Comparison of ENCODE assay signal across 22 cellular contexts in the genomic region with DNA sequence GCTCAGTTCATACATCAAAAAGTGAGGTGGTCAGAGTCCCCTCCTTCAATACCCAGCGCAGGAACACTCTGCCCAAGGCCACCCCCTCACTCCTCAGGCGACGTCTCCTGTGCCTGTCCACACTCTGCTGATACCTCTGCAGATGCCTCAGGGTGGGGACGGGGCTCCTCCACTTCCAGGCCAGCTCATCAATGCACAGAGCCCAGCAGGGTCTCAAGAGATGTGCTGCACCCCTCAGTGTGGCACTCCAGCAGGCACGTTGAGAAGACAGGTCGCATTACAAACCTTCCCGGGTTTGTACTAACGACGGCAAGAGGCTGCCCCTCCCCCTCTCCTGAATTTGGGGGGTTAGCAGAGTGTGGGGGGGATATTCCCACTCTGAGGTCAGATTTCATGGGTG.
DNase-seq lines count a peak whose midpoint lies in the region; ATAC-seq, FAIRE-seq and TF ChIP-seq lines count a peak whose summit lies in the region.
"Had no signal": no experiment of that assay in that cellular context is flagged by ENCODE, and none has a peak within 500 bp of the region (broad histone marks: within the 10 kb centered on the region; RNA-seq: fewer than 3 reads in every experiment).

No MANE protein-coding gene starts in this region.

- H3K27ac ChIP-seq in H9 (ENCODE audit: insufficient read length, low read depth, low read length) (no peak overlapping the region), H1 (ENCODE audit: low read depth, low read length) (no peak overlapping the region), spleen (no peak overlapping the region)
- H3K27ac ChIP-seq: C4-2B had no signal

- no peak overlapping the region for H3K56ac ChIP-seq in H9 (ENCODE audit: insufficient read length, low read depth, low read length)
- no peak overlapping the region for H3K56ac ChIP-seq in H1 (replicated peaks; ENCODE audit: insufficient read length, low read depth, low read length)

- no peak for TF ChIP-seq EP300 in H1 (IDR thresholded peaks at IDR 0.05; ENCODE audit: borderline replicate concordance in 1 of 2, low read depth in 2 of 2, low read length in 2 of 2)

- H2AK5ac ChIP-seq in H9 (ENCODE audit: insufficient read length, low read length) (no peak overlapping the region), H1 (ENCODE audit: low read depth, low read length) (no peak overlapping the region)

- H3K79me1 ChIP-seq in H9 (ENCODE audit: insufficient read depth, low read depth, low read length, poor library complexity, severe bottlenecking) (no peaks in the 10 kb centered on the region), H1 (ENCODE audit: low read depth, low read length) (no peaks in the 10 kb centered on the region)

- no peak overlapping the region for H2BK120ac ChIP-seq in H9 (ENCODE audit: low read depth, low read length, poor library complexity, severe bottlenecking)
- H2BK120ac ChIP-seq in H1 (replicated peaks; ENCODE audit: low read depth, low read length), result no peak overlapping the region

- H3K27ac Mint-ChIP-seq in H9, result peak overlapping the region; percentile 12 to 44 (median 39); a peak in 2 of 7 replicates
- no peak overlapping the region for H3K27ac Mint-ChIP-seq in stimulated activated naive CD8-positive, alpha-beta T cell treated with anti-CD3 and anti-CD28 coated beads, Interleukin-15, amount 100 ng/mL, for 72 hours
- H3K27ac Mint-ChIP-seq: B cell; CD4-positive, alpha-beta memory T cell; HFFc6 had no signal

- H2BK12ac ChIP-seq in H9 (ENCODE audit: insufficient read length, low read depth, low read length), result no peak overlapping the region
- H2BK12ac ChIP-seq in H1 (ENCODE audit: low read depth, low read length), result peak overlapping the region; percentile 72

- peak overlapping the region in 1 of 2 experiments; percentile 16; a peak in 2 of 5 replicates for H3K4me3 Mint-ChIP-seq in H9
- H3K4me3 Mint-ChIP-seq in stimulated activated naive CD8-positive, alpha-beta T cell treated with anti-CD3 and anti-CD28 coated beads, Interleukin-15, amount 100 ng/mL, for 72 hours, result no peak overlapping the region
- H3K4me3 Mint-ChIP-seq: B cell; CD4-positive, alpha-beta memory T cell; HFFc6 had no signal

- no peaks in the 10 kb centered on the region for H4K20me1 ChIP-seq in H9 (ENCODE audit: control insufficient read depth, insufficient read depth, insufficient read length)
- H4K20me1 ChIP-seq in H1 (replicated peaks in 1 of 2; ENCODE audit: control insufficient read depth in 1 of 2, insufficient read depth in 2 of 2, low read length in 2 of 2), result no peaks in the 10 kb centered on the region

- no peak for FAIRE-seq in H1 (lab: Jason Lieb, UNC)
- FAIRE-seq: A204.1, D721Med, G401.6, GM12891, HepG2 had no signal

- TF ChIP-seq CTCF in BE2C (IDR thresholded peaks at IDR 0.05; ENCODE audit: low read depth, low read length), result no peak
- TF ChIP-seq CTCF in H9 (conservative IDR thresholded peaks at IDR 0.05), result no peak
- no peak for TF ChIP-seq CTCF in H1 (IDR thresholded peaks at IDR 0.05; ENCODE audit: control extremely low read depth in 1 of 3, insufficient read depth in 1 of 3, low read depth in 1 of 3, low read length in 3 of 3)
- TF ChIP-seq CTCF in spleen (IDR thresholded peaks at IDR 0.05 in 8 of 11, conservative IDR thresholded peaks at IDR 0.05 in 3 of 11), result no peak

- no peaks in the 10 kb centered on the region; a peak in 1 of 5 replicates for H3K9me3 Mint-ChIP-seq in H9
- H3K9me3 Mint-ChIP-seq in stimulated activated naive CD8-positive, alpha-beta T cell treated with anti-CD3 and anti-CD28 coated beads, Interleukin-15, amount 100 ng/mL, for 72 hours, result no peaks in the 10 kb centered on the region
- H3K9me3 Mint-ChIP-seq: HFFc6 had no signal

- H4K5ac ChIP-seq in H9 (ENCODE audit: insufficient read length, low read depth, low read length) (no peak overlapping the region), H1 (ENCODE audit: insufficient read length, low read depth, low read length) (no peak overlapping the region)

- H2BK20ac ChIP-seq in H9 (ENCODE audit: low read depth, low read length, poor library complexity, severe bottlenecking), result no peak overlapping the region
- peak overlapping the region; percentile 95; the same call in 1 of the 2 replicates for H2BK20ac ChIP-seq in H1 (ENCODE audit: low read length)

- no peak overlapping the region for H3K9ac ChIP-seq in H9 (ENCODE audit: extremely low read depth, insufficient read length, low read length)
- no peak overlapping the region for H3K9ac ChIP-seq in H1 (replicated peaks in 1 of 4; ENCODE audit: extremely low read depth in 1 of 4, low read depth in 3 of 4, low read length in 3 of 4)

- no peak for TF ChIP-seq RAD21 in H1 (IDR thresholded peaks at IDR 0.05 in 1 of 2, conservative IDR thresholded peaks at IDR 0.05 in 1 of 2; ENCODE audit: low read depth in 2 of 2, low read length in 2 of 2)

- CTCF ChIA-PET in H1 (lab: Charles Lee; ENCODE audit: partially characterized antibody), result interaction anchor here (0.6 kb wide), 1 partner anchor 480 kb away, joined by 3 read pairs; no protein-coding TSS in a partner anchor

- no peaks in the 10 kb centered on the region for H3K4me1 ChIP-seq in BE2C
- H3K4me1 ChIP-seq in H9 (ENCODE audit: insufficient read depth, low read length), result peaks cover 8% of the 10 kb centered on the region; the same call in 1 of the 2 replicates
- peaks cover 8 to 40% (median 33%) of the 10 kb centered on the region in 4 experiments for H3K4me1 ChIP-seq in H1 (replicated peaks in 1 of 4; ENCODE audit: control insufficient read depth in 3 of 4, insufficient read depth in 4 of 4, low read length in 3 of 4)
- H3K4me1 ChIP-seq in spleen, result peaks cover 16 to 56% (median 32%) of the 10 kb centered on the region in 6 donors

- ATAC-seq in GM18498 (IDR thresholded peaks at IDR 0.05; ENCODE audit: unreplicated experiment), result no peak
- no peak for ATAC-seq in GM19395 (IDR thresholded peaks at IDR 0.05; ENCODE audit: unreplicated experiment)
- ATAC-seq in stimulated activated naive CD8-positive, alpha-beta T cell treated with anti-CD3 and anti-CD28 coated beads, Interleukin-15, amount 100 ng/mL, for 72 hours, result no peak

- no peak overlapping the region for H3K23ac ChIP-seq in H9 (ENCODE audit: insufficient read length, low read depth, low read length)
- no peak overlapping the region for H3K23ac ChIP-seq in H1 (ENCODE audit: insufficient read length)

- H2BK15ac ChIP-seq in H9 (ENCODE audit: low read depth, low read length) (no peak overlapping the region), H1 (ENCODE audit: low read length) (peak overlapping the region; percentile 3; the same call in 1 of the 2 replicates)

- POLR2A ChIA-PET in H1 (lab: Charles Lee; ENCODE audit: partially characterized antibody), result no interaction called here

- H3K79me2 ChIP-seq in H9 (ENCODE audit: insufficient read depth, low read length) (no peaks in the 10 kb centered on the region), H1 (ENCODE audit: control insufficient read depth in 1 of 2, insufficient read depth in 2 of 2, low read length in 2 of 2) (no peaks in the 10 kb centered on the region)

- H3K27me3 Mint-ChIP-seq in H9 (ENCODE audit: low read depth), result peaks cover 5% of the 10 kb centered on the region
- H3K27me3 Mint-ChIP-seq in stimulated activated naive CD8-positive, alpha-beta T cell treated with anti-CD3 and anti-CD28 coated beads, Interleukin-15, amount 100 ng/mL, for 72 hours, result peaks cover 4% of the 10 kb centered on the region

- H3K4ac ChIP-seq in H9 (ENCODE audit: low read depth, low read length), result no peak overlapping the region
- no peak overlapping the region for H3K4ac ChIP-seq in H1 (replicated peaks; ENCODE audit: insufficient read length, low read depth, low read length)

- no peak for TF ChIP-seq POLR2A in H1 (IDR thresholded peaks at IDR 0.05; ENCODE audit: control extremely low read depth in 1 of 2, low read depth in 2 of 2, low read length in 2 of 2)
- no peak for TF ChIP-seq POLR2A in spleen (IDR thresholded peaks at IDR 0.05)

- no peaks in the 10 kb centered on the region for H3K27me3 ChIP-seq in BE2C
- no peaks in the 10 kb centered on the region for H3K27me3 ChIP-seq in H9 (ENCODE audit: insufficient read depth, low read length)
- no peaks in the 10 kb centered on the region for H3K27me3 ChIP-seq in H1 (replicated peaks in 1 of 4; ENCODE audit: control insufficient read depth in 3 of 4, extremely low read depth in 1 of 4, insufficient read depth in 3 of 4, low read length in 3 of 4)
- peaks cover 0 to 4% (median 0%) of the 10 kb centered on the region in 7 donors for H3K27me3 ChIP-seq in spleen (replicated peaks in 1 of 7)

- H2AFZ ChIP-seq in H9 (ENCODE audit: low read length), result no peak overlapping the region
- no peak overlapping the region for H2AFZ ChIP-seq in H1 (ENCODE audit: low read length)

- no peak overlapping the region for H3T11ph ChIP-seq in H9 (ENCODE audit: low read length)

- DNase-seq in BE2C, result peak; percentile 2
- DNase-seq in H9, result no peak
- DNase-seq in H1 (ENCODE audit: low read depth in 1 of 2, low spot score in 2 of 2), result no peak
- peak; percentile 54 for DNase-seq in spleen
- DNase-seq in stimulated activated naive CD8-positive, alpha-beta T cell treated with anti-CD3 and anti-CD28 coated beads, Interleukin-15, amount 100 ng/mL, for 72 hours, result no peak
- DNase-seq: CD4-positive, alpha-beta memory T cell; COR-L47; DMS153; DMS79 treated with DMSO at 0.1 percent for 48 hours; EL; GOT3; HCEC 1CT; HFFc6 had no signal

- H3K4me2 ChIP-seq in H9 (ENCODE audit: insufficient read depth, insufficient read length, low read length) (no peak overlapping the region), H1 (ENCODE audit: insufficient read depth in 1 of 2, low read depth in 2 of 2, low read length in 2 of 2) (no peak overlapping the region)

- H2BK5ac ChIP-seq in H9 (ENCODE audit: insufficient read length, low read length) (no peak overlapping the region), H1 (ENCODE audit: low read depth, low read length) (peak overlapping the region; percentile 73; the same call in 1 of the 2 replicates)

- H3K23me2 ChIP-seq in H9 (ENCODE audit: insufficient read length, low read depth, low read length, poor library complexity, severe bottlenecking) (no peaks in the 10 kb centered on the region), H1 (ENCODE audit: low read depth, low read length) (no peaks in the 10 kb centered on the region)

- no peak overlapping the region for H3K18ac ChIP-seq in H9 (ENCODE audit: insufficient read length, low read depth, low read length)
- no peak overlapping the region; the same call in none of the 2 replicates for H3K18ac ChIP-seq in H1 (ENCODE audit: extremely low read depth, low read length)

- H3K4me3 ChIP-seq in BE2C (ENCODE audit: low read depth, low read length) (no peak overlapping the region), H1 (ENCODE audit: extremely low read depth in 1 of 4, insufficient read depth in 2 of 4, low read depth in 3 of 4, low read length in 4 of 4) (no peak overlapping the region), spleen (no peak overlapping the region)

- intact Hi-C loops in spleen (cut with DNase I; ENCODE audit: low total_unique reads), result no loop called here

- H3K36me3 Mint-ChIP-seq in H9 (ENCODE audit: insufficient read depth in 1 of 3, low read depth in 3 of 3), result 0 out of 7 replicates have a peak, but pooled peaks cover 0 to 3% (median 2%) of the 10 kb centered on the region in 3 experiments
- H3K36me3 Mint-ChIP-seq: CD4-positive, alpha-beta memory T cell had no signal

- no CpG with 5 or more reads among the region's 9 CpGs for WGBS in H9 (ENCODE audit: extremely low coverage, insufficient read length, low lambda C conversion rate)
- 72% methylated on average over 7 of the region's 9 CpGs; no CpG with 5 or more reads in 1 of the 2 experiments for WGBS in H1 (ENCODE audit: extremely low coverage in 1 of 2, insufficient coverage in 1 of 2, insufficient read length in 1 of 2, insufficient replicate concordance in 2 of 2, low coverage in 1 of 2, low lambda C conversion rate in 2 of 2, missing lambda C conversion rate in 1 of 2), 2 experiments
- WGBS in spleen, 5 donors, result 89 to 94% (median 93%) methylated on average over 6 to 9 of the region's 9 CpGs

- H3K4me1 Mint-ChIP-seq in H9, result peaks cover 58 to 74% of the 10 kb centered on the region in 2 experiments
- no peaks in the 10 kb centered on the region for H3K4me1 Mint-ChIP-seq in stimulated activated naive CD8-positive, alpha-beta T cell treated with anti-CD3 and anti-CD28 coated beads, Interleukin-15, amount 100 ng/mL, for 72 hours
- H3K4me1 Mint-ChIP-seq: B cell; CD4-positive, alpha-beta memory T cell had no signal

- H3K14ac ChIP-seq in H9 (ENCODE audit: insufficient read depth, low read length) (peak overlapping the region; percentile 55; the same call in 1 of the 2 replicates), H1 (ENCODE audit: insufficient read length) (no peak overlapping the region)

- H3K9me3 ChIP-seq in BE2C, result no peaks in the 10 kb centered on the region
- no peaks in the 10 kb centered on the region for H3K9me3 ChIP-seq in H9 (ENCODE audit: control insufficient read depth, low read depth, low read length)
- H3K9me3 ChIP-seq in H1 (ENCODE audit: insufficient read depth in 2 of 2, low read depth in 1 of 2, low read length in 1 of 2), result no peaks in the 10 kb centered on the region
- no peaks in the 10 kb centered on the region for H3K9me3 ChIP-seq in spleen

- H4K91ac ChIP-seq in H9 (ENCODE audit: insufficient read length, low read depth, low read length) (no peak overlapping the region), H1 (replicated peaks; ENCODE audit: insufficient read length, low read length) (peak overlapping the region; percentile 76)

- H3K36me3 ChIP-seq in BE2C (no peaks in the 10 kb centered on the region), H1 (ENCODE audit: control insufficient read depth in 2 of 4, insufficient read depth in 4 of 4, low read length in 3 of 4) (no peaks in the 10 kb centered on the region), spleen (peaks cover 0 to 8% (median 0%) of the 10 kb centered on the region in 6 donors)

- H4K8ac ChIP-seq in H9 (replicated peaks; ENCODE audit: insufficient read length, low read depth, low read length), result no peak overlapping the region
- no peak overlapping the region; the same call in 1 of the 2 replicates for H4K8ac ChIP-seq in H1 (ENCODE audit: extremely low read depth, insufficient read depth, low read length)

Comparison
In these comparisons a context has a peak if more than half of its experiments do, and no peak if none do; other contexts are left out.
1. DNase-seq: peak in BE2C (single experiment) and spleen (single experiment); none in H9 (single experiment), H1 (0 of 2) and stimulated activated naive CD8-positive, alpha-beta T cell treated with anti-CD3 and anti-CD28 coated beads, Interleukin-15, amount 100 ng/mL, for 72 hours (0 of 2).
2. H3K27ac Mint-ChIP-seq: peak in H9 (3 of 3); none in stimulated activated naive CD8-positive, alpha-beta T cell treated with anti-CD3 and anti-CD28 coated beads, Interleukin-15, amount 100 ng/mL, for 72 hours (0 of 2).